9 cellular contexts compared by ENCODE assay signal in the genomic region with DNA sequence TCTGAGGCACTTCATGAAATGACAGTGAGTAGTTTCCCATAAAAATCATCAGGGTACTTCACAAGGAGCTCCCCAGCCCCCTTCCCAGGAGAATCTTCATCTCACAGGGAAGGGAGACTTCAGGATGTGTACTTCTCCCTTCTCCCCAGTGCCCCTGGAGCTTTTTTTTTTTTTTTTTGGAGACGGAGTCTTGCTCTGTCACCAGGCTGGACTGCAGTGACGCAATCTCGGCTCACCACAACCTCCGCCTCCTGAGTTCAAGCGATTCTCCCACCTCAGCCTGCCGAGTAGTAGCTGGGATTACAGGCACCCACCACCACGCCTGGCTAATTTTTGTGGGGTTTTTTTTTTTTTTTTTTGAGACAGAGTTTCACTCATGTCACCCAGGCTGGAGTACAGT. TPM values are rescaled to one million over a fixed set of nuclear protein-coding genes. Genes with fewer than 3 reads are reported as not detected.
DNase-seq lines count a peak whose midpoint lies in the region; ATAC-seq lines count a peak whose summit lies in the region.
"Had no signal": no experiment of that assay in that cellular context is flagged by ENCODE, and none has a peak within 500 bp of the region (broad histone marks: within the 10 kb centered on the region; RNA-seq: fewer than 3 reads in every experiment).

No MANE protein-coding gene starts in this region.

- H3K27ac Mint-ChIP-seq in central memory CD8-positive, alpha-beta T cell (ENCODE audit: low read depth), result peak overlapping the region; percentile 29
- H3K27ac Mint-ChIP-seq in natural killer cell treated with Interleukin-12 subunit alpha and Interleukin-12 subunit beta and Interleukin-15 and Interleukin-18, amount 100 ng/mL, for 72 hours, result peak overlapping the region; percentile 84 to 94

- peak; percentile 95 for DNase-seq in Daoy (ENCODE audit: low read depth)
- DNase-seq in NOMO-1 (lab: John Stamatoyannopoulos, UW; ENCODE audit: unreplicated experiment in 2 of 2), result peak; percentile 37 to 57
- no peak for DNase-seq in central memory CD8-positive, alpha-beta T cell (ENCODE audit: low spot score in 2 of 2)
- DNase-seq in natural killer cell treated with Interleukin-12 subunit alpha and Interleukin-12 subunit beta and Interleukin-15 and Interleukin-18, amount 100 ng/mL, for 72 hours (ENCODE audit: low spot score), result no peak
- no peak for DNase-seq in NCI-H1105 (lab: John Stamatoyannopoulos, UW)
- DNase-seq in DMS53 (lab: John Stamatoyannopoulos, UW), result no peak
- no peak for DNase-seq in NCI-H82 (lab: John Stamatoyannopoulos, UW)
- DNase-seq in activated CD4-positive, alpha-beta T cell treated with anti-CD3 and anti-CD28 coated beads for 48 hours, result no peak
- DNase-seq: activated CD8-positive, alpha-beta memory T cell treated with anti-CD3 and anti-CD28 coated beads for 24 hours had no signal

- H3K27me3 Mint-ChIP-seq in central memory CD8-positive, alpha-beta T cell, result no peaks in the 10 kb centered on the region
- H3K27me3 Mint-ChIP-seq in natural killer cell treated with Interleukin-12 subunit alpha and Interleukin-12 subunit beta and Interleukin-15 and Interleukin-18, amount 100 ng/mL, for 72 hours, result no peaks in the 10 kb centered on the region

- ATAC-seq in central memory CD8-positive, alpha-beta T cell (replicated peaks; ENCODE audit: extremely low read depth, poor library complexity, severe bottlenecking), result no peak
- no peak for ATAC-seq in natural killer cell treated with Interleukin-12 subunit alpha and Interleukin-12 subunit beta and Interleukin-15 and Interleukin-18, amount 100 ng/mL, for 72 hours

- no peaks in the 10 kb centered on the region for H3K36me3 Mint-ChIP-seq in central memory CD8-positive, alpha-beta T cell (ENCODE audit: insufficient read depth)
- H3K36me3 Mint-ChIP-seq in natural killer cell treated with Interleukin-12 subunit alpha and Interleukin-12 subunit beta and Interleukin-15 and Interleukin-18, amount 100 ng/mL, for 72 hours, result no peaks in the 10 kb centered on the region

- H3K4me1 Mint-ChIP-seq in central memory CD8-positive, alpha-beta T cell, result peaks cover 20% of the 10 kb centered on the region
- H3K4me1 Mint-ChIP-seq in natural killer cell treated with Interleukin-12 subunit alpha and Interleukin-12 subunit beta and Interleukin-15 and Interleukin-18, amount 100 ng/mL, for 72 hours (ENCODE audit: low read depth in 2 of 2), result peaks cover 17 to 41% of the 10 kb centered on the region in 2 donors

- H3K4me3 Mint-ChIP-seq in central memory CD8-positive, alpha-beta T cell, result no peak overlapping the region
- H3K4me3 Mint-ChIP-seq in natural killer cell treated with Interleukin-12 subunit alpha and Interleukin-12 subunit beta and Interleukin-15 and Interleukin-18, amount 100 ng/mL, for 72 hours, result peak overlapping the region; percentile 25

- H3K9me3 Mint-ChIP-seq in central memory CD8-positive, alpha-beta T cell, result no peaks in the 10 kb centered on the region
- no peaks in the 10 kb centered on the region for H3K9me3 Mint-ChIP-seq in natural killer cell treated with Interleukin-12 subunit alpha and Interleukin-12 subunit beta and Interleukin-15 and Interleukin-18, amount 100 ng/mL, for 72 hours

RNA-seq across cellular contexts. Expression of a gene that starts 10.4 kb away (rescaled TPM):
- 14.2 and 24.7 TPM in 2 replicates for total RNA-seq in Daoy (2014; rRNA removed; shearing (Covaris generic))
- 10 to 100 TPM; 57.9 to 92.1 TPM for total RNA-seq in natural killer cell treated with Interleukin-12 subunit alpha and Interleukin-12 subunit beta and Interleukin-15 and Interleukin-18, amount 100 ng/mL, for 72 hours

Comparison
In these comparisons a context has a peak if more than half of its experiments do, and no peak if none do; other contexts are left out.
1. DNase-seq: peak in Daoy (single experiment) and NOMO-1 (2 of 2); none in central memory CD8-positive, alpha-beta T cell (0 of 2), natural killer cell treated with Interleukin-12 subunit alpha and Interleukin-12 subunit beta and Interleukin-15 and Interleukin-18, amount 100 ng/mL, for 72 hours (single experiment), NCI-H1105 (single experiment), DMS53 (single experiment), NCI-H82 (single experiment) and activated CD4-positive, alpha-beta T cell treated with anti-CD3 and anti-CD28 coated beads for 48 hours (single experiment).